In the genomic region with DNA sequence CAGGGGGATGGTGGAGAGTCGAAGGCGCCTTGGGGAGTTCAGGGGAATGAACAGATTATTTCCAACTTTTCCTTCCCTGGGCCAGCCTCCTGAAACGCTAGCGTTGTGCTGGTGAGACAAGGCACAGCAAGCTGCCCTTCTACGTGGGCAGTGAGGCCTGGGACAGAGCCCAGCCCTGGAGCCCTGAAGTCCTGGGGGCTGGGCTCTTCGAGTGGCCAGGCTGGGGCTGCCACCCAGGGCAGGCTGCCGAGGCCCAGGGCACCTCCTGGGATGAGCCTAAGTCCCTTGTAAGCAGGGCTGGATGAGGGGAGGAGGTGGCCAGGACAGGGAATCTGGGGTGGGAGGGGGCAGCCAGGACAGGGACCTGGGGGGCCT, we compare ENCODE assay signal across 8 cellular contexts. TPM values are rescaled to one million over a fixed set of nuclear protein-coding genes. Genes with fewer than 3 reads are reported as not detected.
DNase-seq lines count a peak whose midpoint lies in the region; ATAC-seq and TF ChIP-seq lines count a peak whose summit lies in the region.

No MANE protein-coding gene starts in this region.

- peak overlapping the region; percentile 77 for H3K4me3 Mint-ChIP-seq in activated T-cell treated with anti-CD3 and anti-CD28 coated beads, Interleukin-2, amount 50 U/mL, for 4 hours
- H3K4me3 Mint-ChIP-seq in type B pancreatic cell, result peak overlapping the region; percentile 83

- no peak for DNase-seq in activated T-cell treated with anti-CD3 and anti-CD28 coated beads, Interleukin-2, amount 50 U/mL, for 4 hours
- DNase-seq in activated T-cell treated with anti-CD3 and anti-CD28 coated beads, Interleukin-2, amount 50 U/mL, for 1 hour, result no peak
- DNase-seq in brain microvascular endothelial cell (no peak), medulla oblongata (ENCODE audit: extremely low spot score) (peak; percentile 52), type B pancreatic cell (ENCODE audit: extremely low spot score, unreplicated experiment) (no peak), NCI-H128 (lab: John Stamatoyannopoulos, UW; ENCODE audit: unreplicated experiment) (no peak), midbrain (lab: John Stamatoyannopoulos, UW) (no peak)

- H3K9me3 Mint-ChIP-seq in activated T-cell treated with anti-CD3 and anti-CD28 coated beads, Interleukin-2, amount 50 U/mL, for 4 hours, result no peaks in the 10 kb centered on the region
- H3K9me3 Mint-ChIP-seq in type B pancreatic cell, result no peaks in the 10 kb centered on the region

- H3K36me3 Mint-ChIP-seq in activated T-cell treated with anti-CD3 and anti-CD28 coated beads, Interleukin-2, amount 50 U/mL, for 4 hours (ENCODE audit: insufficient read depth), result no peaks in the 10 kb centered on the region
- H3K36me3 Mint-ChIP-seq in type B pancreatic cell, result no peaks in the 10 kb centered on the region

- H3K36me3 ChIP-seq in brain microvascular endothelial cell (replicated peaks), result no peaks in the 10 kb centered on the region

- no peak overlapping the region for H3K27ac ChIP-seq in brain microvascular endothelial cell

- ATAC-seq in activated T-cell treated with anti-CD3 and anti-CD28 coated beads, Interleukin-2, amount 50 U/mL, for 4 hours, result no peak
- no peak for ATAC-seq in HG03175 (IDR thresholded peaks at IDR 0.05; ENCODE audit: unreplicated experiment)

- H3K27ac Mint-ChIP-seq in type B pancreatic cell, result peak overlapping the region; percentile 90

- in situ Hi-C loops in brain microvascular endothelial cell (cut with HindIII; ENCODE audit: low pct_ligation_motif_present, low sequenced_read_pairs), result no loop called here

- peaks cover 4% of the 10 kb centered on the region for H3K4me1 Mint-ChIP-seq in activated T-cell treated with anti-CD3 and anti-CD28 coated beads, Interleukin-2, amount 50 U/mL, for 4 hours (ENCODE audit: low read depth)
- no peaks in the 10 kb centered on the region for H3K4me1 Mint-ChIP-seq in type B pancreatic cell (ENCODE audit: unreplicated experiment)

- peak overlapping the region; percentile 53 for H3K4me3 ChIP-seq in brain microvascular endothelial cell (ENCODE audit: low read depth, low read length)

- TF ChIP-seq CTCF in brain microvascular endothelial cell (IDR thresholded peaks at IDR 0.05; ENCODE audit: low read depth, low read length, missing control alignments) (no peak), type B pancreatic cell (conservative IDR thresholded peaks at IDR 0.05) (no peak)

- no peaks in the 10 kb centered on the region for H3K27me3 Mint-ChIP-seq in activated T-cell treated with anti-CD3 and anti-CD28 coated beads, Interleukin-2, amount 50 U/mL, for 4 hours (ENCODE audit: low read depth)
- H3K27me3 Mint-ChIP-seq in type B pancreatic cell, result no peaks in the 10 kb centered on the region

- H3K27me3 ChIP-seq in brain microvascular endothelial cell (replicated peaks), result no peaks in the 10 kb centered on the region

RNA-seq across cellular contexts. Expression of gene LCN12, which starts 1.4 kb away (rescaled TPM):
- 1 to 10 TPM in 1 of 3 donors, under 1 TPM in 2; 0.49 to 1.2 (median 0.58) TPM for total RNA-seq in activated T-cell treated with anti-CD3 and anti-CD28 coated beads, Interleukin-2, amount 50 U/mL, for 4 hours
- 7.9 and 8.3 TPM in 2 replicates for total RNA-seq in type B pancreatic cell (ENCODE audit: low replicate concordance)

RNA-seq across cellular contexts. Expression of gene C8G, which starts 5.6 kb away (rescaled TPM):
- 1 to 10 TPM in 2 of 3 donors, under 1 TPM in 1; 0.94 to 1.4 (median 1.2) TPM for total RNA-seq in activated T-cell treated with anti-CD3 and anti-CD28 coated beads, Interleukin-2, amount 50 U/mL, for 4 hours
- total RNA-seq in type B pancreatic cell (ENCODE audit: low replicate concordance), result 2.8 and 4.1 TPM in 2 replicates

RNA-seq across cellular contexts. Expression of gene FBXW5, which starts 6.1 kb away (rescaled TPM):
- 100 to 1,000 TPM in 1 of 3 donors, 10 to 100 TPM in 2; 84.0 to 112 (median 95.3) TPM for total RNA-seq in activated T-cell treated with anti-CD3 and anti-CD28 coated beads, Interleukin-2, amount 50 U/mL, for 4 hours
- total RNA-seq in type B pancreatic cell (ENCODE audit: low replicate concordance), result 82.8 and 110 TPM in 2 replicates

RNA-seq across cellular contexts. Expression of gene PTGDS, which starts 26.7 kb away (rescaled TPM):
- total RNA-seq in activated T-cell treated with anti-CD3 and anti-CD28 coated beads, Interleukin-2, amount 50 U/mL, for 4 hours, result under 1 TPM in 2 of 3 donors, not detected in 1; 0.30 to 0.51 TPM
- total RNA-seq in type B pancreatic cell (ENCODE audit: low replicate concordance), result 1.4 and 1.7 TPM in 2 replicates

RNA-seq across cellular contexts. Expression of gene LCNL1, which starts 32.1 kb away (rescaled TPM):
- not detected for total RNA-seq in activated T-cell treated with anti-CD3 and anti-CD28 coated beads, Interleukin-2, amount 50 U/mL, for 4 hours
- not detected in 2 replicates for total RNA-seq in type B pancreatic cell (ENCODE audit: low replicate concordance)
